Comparison of ENCODE assay signal across 1 cellular context in genomic region chr17:78854508-78854907, GRCh38.
TF ChIP-seq lines count a peak whose summit lies in the region.

No MANE protein-coding gene starts in this region.

TF ChIP-seq in HEK293, 187 proteins besides CTCF, POLR2A, EP300 and RAD21 (continued from another document):
- TF ChIP-seq ZBTB11 (tag by site-specific recombination; conservative IDR thresholded peaks at IDR 0.05; ENCODE audit: low read depth): peak; percentile 62
- peak; percentile 96 for TF ChIP-seq ZNF600 (tag by site-specific recombination; IDR thresholded peaks at IDR 0.05)
- TF ChIP-seq ZFP41 (tag by site-specific recombination; IDR thresholded peaks at IDR 0.05; ENCODE audit: borderline replicate concordance): no peak
- no peak for TF ChIP-seq ZNF362 (tag by site-specific recombination; IDR thresholded peaks at IDR 0.05)
- no peak for TF ChIP-seq ZNF558 (tag by site-specific recombination; IDR thresholded peaks at IDR 0.05)
- peak; percentile 56; the same call in 1 of the 2 replicates for TF ChIP-seq ZBTB17 (tag by site-specific recombination; IDR thresholded peaks at IDR 0.05)
- TF ChIP-seq GFI1B (tag by site-specific recombination; IDR thresholded peaks at IDR 0.05): no peak
- TF ChIP-seq ZNF423 (tag by site-specific recombination; IDR thresholded peaks at IDR 0.05): no peak
- TF ChIP-seq SETDB1 (IDR thresholded peaks at IDR 0.05; ENCODE audit: insufficient read length, low read length): no peak
- TF ChIP-seq SP2 (tag by site-specific recombination; IDR thresholded peaks at IDR 0.05): peak; percentile 34
